18 cellular contexts compared by ENCODE assay signal in genomic region chr22:19503869-19504268, GRCh38. TPM values are rescaled to one million over a fixed set of nuclear protein-coding genes. Genes with fewer than 3 reads are reported as not detected.
A peak's percentile ranks its signal among the peaks of the same experiment; 100 is the strongest.
DNase-seq lines count a peak whose midpoint lies in the region; ATAC-seq, FAIRE-seq and TF ChIP-seq lines count a peak whose summit lies in the region.
"Had no signal": no experiment of that assay in that cellular context is flagged by ENCODE, and none has a peak within 500 bp of the region (broad histone marks: within the 10 kb centered on the region; RNA-seq: fewer than 3 reads in every experiment).

No MANE protein-coding gene starts in this region.

- no peaks in the 10 kb centered on the region for H3K79me2 ChIP-seq in HepG2 (ENCODE audit: insufficient read depth, low read length)

- 71% methylated on average over 3 of the region's 9 CpGs for WGBS in HepG2 (ENCODE audit: low lambda C conversion rate)
- 93% methylated on average over 3 of the region's 9 CpGs for WGBS in right lobe of liver (ENCODE audit: insufficient coverage, low coverage, low lambda C conversion rate, missing lambda C conversion rate)

- CTCF ChIA-PET in HepG2 (lab: Yijun Ruan, JAX; ENCODE audit: low intra/inter-chr PET ratio, low total read pairs), result no interaction called here
- CTCF ChIA-PET in CD8-positive, alpha-beta memory T cell (lab: Charles Lee), result no interaction called here

- TF ChIP-seq EP300 in HepG2 (IDR thresholded peaks at IDR 0.05; ENCODE audit: low read depth in 2 of 2, low read length in 2 of 2), result no peak
- TF ChIP-seq EP300 in HepG2 (CRISPR knock-in tag; IDR thresholded peaks at IDR 0.05; ENCODE audit: borderline replicate concordance), result no peak

- H3K9ac ChIP-seq in HepG2 (ENCODE audit: insufficient read depth, low read depth, low read length), result no peak overlapping the region
- H3K9ac ChIP-seq: GM23248 had no signal

- no peaks in the 10 kb centered on the region for H3K27me3 Mint-ChIP-seq in CD8-positive, alpha-beta memory T cell
- H3K27me3 Mint-ChIP-seq: natural killer cell treated with Interleukin-12 subunit alpha and Interleukin-12 subunit beta and Interleukin-15 and Interleukin-18, amount 100 ng/mL, for 72 hours had no signal

- H3K9me3 ChIP-seq in HepG2 (ENCODE audit: low read length) (no peaks in the 10 kb centered on the region), right lobe of liver (no peaks in the 10 kb centered on the region)
- H3K9me3 ChIP-seq in CD8-positive, alpha-beta memory T cell (ENCODE audit: low read length), result no peaks in the 10 kb centered on the region
- H3K9me3 ChIP-seq: suprapubic skin had no signal

- TF ChIP-seq RAD21 in HepG2 (CRISPR knock-in tag; IDR thresholded peaks at IDR 0.05), result no peak

- no peak overlapping the region for H3K27ac Mint-ChIP-seq in CD8-positive, alpha-beta memory T cell
- H3K27ac Mint-ChIP-seq: natural killer cell treated with Interleukin-12 subunit alpha and Interleukin-12 subunit beta and Interleukin-15 and Interleukin-18, amount 100 ng/mL, for 72 hours had no signal

- no peaks in the 10 kb centered on the region for H3K9me3 Mint-ChIP-seq in CD8-positive, alpha-beta memory T cell
- H3K9me3 Mint-ChIP-seq: natural killer cell treated with Interleukin-12 subunit alpha and Interleukin-12 subunit beta and Interleukin-15 and Interleukin-18, amount 100 ng/mL, for 72 hours had no signal

- TF ChIP-seq CTCF in HepG2 (CRISPR knock-in tag; IDR thresholded peaks at IDR 0.05), result no peak
- no peak for TF ChIP-seq CTCF in right lobe of liver (IDR thresholded peaks at IDR 0.05)
- peak; percentile 1 for TF ChIP-seq CTCF in cardiac fibroblast (IDR thresholded peaks at IDR 0.05; ENCODE audit: low read depth, low read length)

- POLR2A ChIA-PET in HepG2 (lab: Yijun Ruan, JAX), result no interaction called here
- POLR2A ChIA-PET in CD8-positive, alpha-beta memory T cell (lab: Charles Lee), result no interaction called here

- H3K27me3 ChIP-seq in HepG2 (ENCODE audit: control insufficient read depth in 1 of 2, insufficient read depth in 2 of 2, low read length in 2 of 2), result no peaks in the 10 kb centered on the region
- H3K27me3 ChIP-seq in right lobe of liver, result no peaks in the 10 kb centered on the region
- no peaks in the 10 kb centered on the region for H3K27me3 ChIP-seq in CD8-positive, alpha-beta memory T cell (ENCODE audit: insufficient read depth, low read length, poor library complexity, severe bottlenecking)
- H3K27me3 ChIP-seq: cardiac muscle cell, foreskin keratinocyte, suprapubic skin had no signal

- H3K4me1 Mint-ChIP-seq in CD8-positive, alpha-beta memory T cell, result peaks cover 10 to 16% (median 10%) of the 10 kb centered on the region in 3 donors

- no peak overlapping the region for H3K4me3 Mint-ChIP-seq in CD8-positive, alpha-beta memory T cell
- H3K4me3 Mint-ChIP-seq: natural killer cell treated with Interleukin-12 subunit alpha and Interleukin-12 subunit beta and Interleukin-15 and Interleukin-18, amount 100 ng/mL, for 72 hours had no signal

- DNase-seq in HepG2 (ENCODE audit: low spot score) (no peak), right lobe of liver (no peak), cardiac fibroblast (ENCODE audit: low read depth in 2 of 2) (no peak), anterior cingulate cortex (lab: John Stamatoyannopoulos, UW) (no peak)
- DNase-seq in CD8-positive, alpha-beta memory T cell, result no peak
- DNase-seq: activated CD4-positive, alpha-beta T cell treated with anti-CD3 and anti-CD28 coated beads, Interleukin-2, amount 50 U/mL, for 1 hour; activated gamma-delta T cell treated with Interleukin-2 at 50 U/mL for 16 hours; DMS153; foreskin keratinocyte; GM23248; NCI-H1105; retina had no signal

- H3K4me1 ChIP-seq in HepG2 (ENCODE audit: insufficient read depth, low read length), result no peaks in the 10 kb centered on the region
- H3K4me1 ChIP-seq in right lobe of liver, result no peaks in the 10 kb centered on the region
- peaks cover 13% of the 10 kb centered on the region for H3K4me1 ChIP-seq in CD8-positive, alpha-beta memory T cell (ENCODE audit: insufficient read depth, low read length)
- H3K4me1 ChIP-seq: foreskin keratinocyte, suprapubic skin had no signal

- intact Hi-C loops in HepG2 (cut with micrococcal nuclease; ENCODE audit: unreplicated experiment), result no loop called here
- intact Hi-C loops in right lobe of liver (cut with DNase I), result no loop called here

- H3K4me3 ChIP-seq in HepG2 (replicated peaks in 1 of 3; ENCODE audit: insufficient read depth in 1 of 3, low read depth in 2 of 3, low read length in 3 of 3) (no peak overlapping the region), right lobe of liver (no peak overlapping the region), cardiac fibroblast (replicated peaks in 1 of 2; ENCODE audit: low read depth in 2 of 2, low read length in 2 of 2) (no peak overlapping the region)
- no peak overlapping the region for H3K4me3 ChIP-seq in CD8-positive, alpha-beta memory T cell (ENCODE audit: low read length)
- H3K4me3 ChIP-seq: cardiac muscle cell, GM23248, lung, suprapubic skin had no signal

- in situ Hi-C loops in HepG2 (cut with HindIII; ENCODE audit: extremely low pct_ligation_motif_present, low pct_unique_long_range_greater_than_20kb), result no loop called here

- no peak overlapping the region for H3K27ac ChIP-seq in HepG2 (ENCODE audit: extremely low read length, insufficient read depth, low read length)
- no peak overlapping the region for H3K27ac ChIP-seq in right lobe of liver
- H3K27ac ChIP-seq in CD8-positive, alpha-beta memory T cell (ENCODE audit: low read depth, low read length), result no peak overlapping the region
- H3K27ac ChIP-seq: cardiac muscle cell, foreskin keratinocyte, GM23248, suprapubic skin had no signal

- ATAC-seq in HepG2 (peak; percentile 67), right lobe of liver (no peak), GM19467 (IDR thresholded peaks at IDR 0.05; ENCODE audit: unreplicated experiment) (no peak)
- ATAC-seq: foreskin keratinocyte; natural killer cell treated with Interleukin-12 subunit alpha and Interleukin-12 subunit beta and Interleukin-15 and Interleukin-18, amount 100 ng/mL, for 72 hours had no signal

- H3K36me3 Mint-ChIP-seq in CD8-positive, alpha-beta memory T cell, result no peaks in the 10 kb centered on the region
- H3K36me3 Mint-ChIP-seq: natural killer cell treated with Interleukin-12 subunit alpha and Interleukin-12 subunit beta and Interleukin-15 and Interleukin-18, amount 100 ng/mL, for 72 hours had no signal

- H4K20me1 ChIP-seq in HepG2 (ENCODE audit: insufficient read depth, low read length), result no peaks in the 10 kb centered on the region

- FAIRE-seq in HepG2 (lab: Jason Lieb, UNC), result no peak
- FAIRE-seq: endometrium had no signal

- H3K36me3 ChIP-seq in HepG2 (replicated peaks in 1 of 2; ENCODE audit: control insufficient read depth in 1 of 2, insufficient read depth in 2 of 2, low read length in 2 of 2) (peaks cover 3 to 30% of the 10 kb centered on the region in 2 experiments), right lobe of liver (no peaks in the 10 kb centered on the region)
- no peaks in the 10 kb centered on the region for H3K36me3 ChIP-seq in CD8-positive, alpha-beta memory T cell (ENCODE audit: insufficient read depth, low read length)
- H3K36me3 ChIP-seq: cardiac muscle cell, suprapubic skin had no signal

- H3K4me2 ChIP-seq in HepG2 (ENCODE audit: low read depth, low read length), result no peak overlapping the region

- no peak overlapping the region for H2AFZ ChIP-seq in HepG2 (ENCODE audit: low read length)
- H2AFZ ChIP-seq: GM23248 had no signal

- TF ChIP-seq POLR2A in HepG2 (IDR thresholded peaks at IDR 0.05; ENCODE audit: insufficient read depth in 1 of 2, low read depth in 2 of 2, low read length in 2 of 2) (no peak), right lobe of liver (IDR thresholded peaks at IDR 0.05) (no peak)

- no TSS peak for BruUV-seq in HepG2 (replicated peaks; lab: Mats Ljungman, UMichigan)

RNA-seq across cellular contexts. Expression of gene CLDN5, which starts 20.3 kb away (rescaled TPM):
- total RNA-seq in HepG2 (2016; rRNA removed; fragmentation: Illumina TruSeq; extraction: Trizol) (not detected in 2 replicates), right lobe of liver (10 to 100 TPM in 2 of 6 experiments, 1 to 10 TPM in 4; 4.4 to 12.1 (median 5.7) TPM)
- not detected in 2 replicates for total RNA-seq in HepG2 (2016; cell fraction: cytosol; rRNA removed; fragmentation: Illumina TruSeq; extraction: Trizol; ENCODE audit: low read depth)
- not detected in 2 replicates for total RNA-seq in HepG2 (2016; cell fraction: insoluble cytoplasmic fraction; rRNA removed; fragmentation: Illumina TruSeq; extraction: Trizol)
- not detected in 2 replicates for total RNA-seq in HepG2 (2016; cell fraction: membrane; rRNA removed; fragmentation: Illumina TruSeq; extraction: Trizol)
- total RNA-seq in HepG2 (2016; cell fraction: nucleus; rRNA removed; fragmentation: Illumina TruSeq; extraction: Trizol), result not detected in 2 replicates
- polyA plus RNA-seq in HepG2 (2011; rRNA removed), result not detected in 2 replicates
- polyA plus RNA-seq in HepG2 (2011; cell fraction: cytosol; rRNA removed), result 0.04 TPM in 1 of 2 replicates, not detected in the other
- polyA plus RNA-seq in HepG2 (2011; cell fraction: nucleus; rRNA removed), result not detected in 2 replicates
- not detected in 2 replicates for polyA plus RNA-seq in HepG2 (2012)
- not detected in 2 replicates for polyA plus RNA-seq in HepG2 (2016; cell fraction: cytosol; fragmentation: Illumina TruSeq; extraction: Trizol; ENCODE audit: low read depth)
- polyA plus RNA-seq in HepG2 (2016; cell fraction: insoluble cytoplasmic fraction; fragmentation: Illumina TruSeq; extraction: Trizol; ENCODE audit: low read depth), result not detected in 2 replicates
- polyA plus RNA-seq in HepG2 (2016; cell fraction: membrane; fragmentation: Illumina TruSeq; extraction: Trizol; ENCODE audit: low read depth), result not detected in 2 replicates
- polyA plus RNA-seq in HepG2 (2016; cell fraction: nucleus; fragmentation: Illumina TruSeq; extraction: Trizol; ENCODE audit: insufficient read depth, low read depth), result not detected in 2 replicates
- not detected in 2 replicates for polyA minus RNA-seq in HepG2 (2011; rRNA and poly(A)+ RNA removed; ENCODE audit: low replicate concordance)
- not detected in 2 replicates for polyA minus RNA-seq in HepG2 (2011; cell fraction: cytosol; rRNA and poly(A)+ RNA removed)
- polyA minus RNA-seq in HepG2 (2011; cell fraction: nucleus; rRNA and poly(A)+ RNA removed), result not detected in 2 replicates
- total RNA-seq in CD8-positive, alpha-beta memory T cell, result not detected
- not detected for polyA plus RNA-seq in CD8-positive, alpha-beta memory T cell
- total RNA-seq: foreskin keratinocyte; GM23248; natural killer cell treated with Interleukin-12 subunit alpha and Interleukin-12 subunit beta and Interleukin-15 and Interleukin-18, amount 100 ng/mL, for 72 hours had no signal
- polyA plus RNA-seq: foreskin keratinocyte, GM23248 had no signal

RNA-seq across cellular contexts. Expression of gene CDC45, which starts 24.1 kb away (rescaled TPM):
- total RNA-seq in HepG2 (2016; rRNA removed; fragmentation: Illumina TruSeq; extraction: Trizol), result 34.8 and 36.3 TPM in 2 replicates
- total RNA-seq in HepG2 (2016; cell fraction: cytosol; rRNA removed; fragmentation: Illumina TruSeq; extraction: Trizol; ENCODE audit: low read depth), result 5.0 and 6.1 TPM in 2 replicates
- total RNA-seq in HepG2 (2016; cell fraction: insoluble cytoplasmic fraction; rRNA removed; fragmentation: Illumina TruSeq; extraction: Trizol), result 31.8 and 36.3 TPM in 2 replicates
- 8.7 and 9.6 TPM in 2 replicates for total RNA-seq in HepG2 (2016; cell fraction: membrane; rRNA removed; fragmentation: Illumina TruSeq; extraction: Trizol)
- 33.9 and 34.5 TPM in 2 replicates for total RNA-seq in HepG2 (2016; cell fraction: nucleus; rRNA removed; fragmentation: Illumina TruSeq; extraction: Trizol)
- polyA plus RNA-seq in HepG2 (2011; rRNA removed), result 11.0 and 14.4 TPM in 2 replicates
- 9.7 and 11.5 TPM in 2 replicates for polyA plus RNA-seq in HepG2 (2011; cell fraction: cytosol; rRNA removed)
- polyA plus RNA-seq in HepG2 (2011; cell fraction: nucleus; rRNA removed), result 21.8 and 33.5 TPM in 2 replicates
- 4.7 and 9.8 TPM in 2 replicates for polyA plus RNA-seq in HepG2 (2012)
- 4.3 and 4.5 TPM in 2 replicates for polyA plus RNA-seq in HepG2 (2016; cell fraction: cytosol; fragmentation: Illumina TruSeq; extraction: Trizol; ENCODE audit: low read depth)
- 29.4 and 30.1 TPM in 2 replicates for polyA plus RNA-seq in HepG2 (2016; cell fraction: insoluble cytoplasmic fraction; fragmentation: Illumina TruSeq; extraction: Trizol; ENCODE audit: low read depth)
- polyA plus RNA-seq in HepG2 (2016; cell fraction: membrane; fragmentation: Illumina TruSeq; extraction: Trizol; ENCODE audit: low read depth), result 6.4 and 6.7 TPM in 2 replicates
- polyA plus RNA-seq in HepG2 (2016; cell fraction: nucleus; fragmentation: Illumina TruSeq; extraction: Trizol; ENCODE audit: insufficient read depth, low read depth), result 69.2 and 76.1 TPM in 2 replicates
- 15.8 and 70.6 TPM in 2 replicates for polyA minus RNA-seq in HepG2 (2011; rRNA and poly(A)+ RNA removed; ENCODE audit: low replicate concordance)
- polyA minus RNA-seq in HepG2 (2011; cell fraction: cytosol; rRNA and poly(A)+ RNA removed), result 4.4 and 6.0 TPM in 2 replicates
- polyA minus RNA-seq in HepG2 (2011; cell fraction: nucleus; rRNA and poly(A)+ RNA removed), result 15.7 and 19.4 TPM in 2 replicates
- total RNA-seq in right lobe of liver, result 1 to 10 TPM in 2 of 6 experiments, under 1 TPM in 3, not detected in 1; 0.39 to 4.2 (median 0.56) TPM
- total RNA-seq in CD8-positive, alpha-beta memory T cell, result 100 to 1,000 TPM in 1 of 2 experiments, 10 to 100 TPM in 1; 99.0 to 101 TPM
- 0.17 TPM for polyA plus RNA-seq in CD8-positive, alpha-beta memory T cell

RNA-seq across cellular contexts. Expression of gene UFD1, which starts 24.9 kb away (rescaled TPM):
- total RNA-seq in HepG2 (2016; rRNA removed; fragmentation: Illumina TruSeq; extraction: Trizol), result 51.1 and 58.2 TPM in 2 replicates
- total RNA-seq in HepG2 (2016; cell fraction: cytosol; rRNA removed; fragmentation: Illumina TruSeq; extraction: Trizol; ENCODE audit: low read depth), result 23.2 and 32.3 TPM in 2 replicates
- 55.2 and 58.4 TPM in 2 replicates for total RNA-seq in HepG2 (2016; cell fraction: insoluble cytoplasmic fraction; rRNA removed; fragmentation: Illumina TruSeq; extraction: Trizol)
- total RNA-seq in HepG2 (2016; cell fraction: membrane; rRNA removed; fragmentation: Illumina TruSeq; extraction: Trizol), result 29.0 and 30.3 TPM in 2 replicates
- total RNA-seq in HepG2 (2016; cell fraction: nucleus; rRNA removed; fragmentation: Illumina TruSeq; extraction: Trizol), result 29.6 and 37.6 TPM in 2 replicates
- polyA plus RNA-seq in HepG2 (2011; rRNA removed), result 45.0 and 47.9 TPM in 2 replicates
- polyA plus RNA-seq in HepG2 (2011; cell fraction: cytosol; rRNA removed), result 41.5 and 49.4 TPM in 2 replicates
- polyA plus RNA-seq in HepG2 (2011; cell fraction: nucleus; rRNA removed), result 42.9 and 51.2 TPM in 2 replicates
- polyA plus RNA-seq in HepG2 (2012), result 29.1 and 43.9 TPM in 2 replicates
- 54.2 and 76.9 TPM in 2 replicates for polyA plus RNA-seq in HepG2 (2016; cell fraction: cytosol; fragmentation: Illumina TruSeq; extraction: Trizol; ENCODE audit: low read depth)
- 87.5 and 96.2 TPM in 2 replicates for polyA plus RNA-seq in HepG2 (2016; cell fraction: insoluble cytoplasmic fraction; fragmentation: Illumina TruSeq; extraction: Trizol; ENCODE audit: low read depth)
- polyA plus RNA-seq in HepG2 (2016; cell fraction: membrane; fragmentation: Illumina TruSeq; extraction: Trizol; ENCODE audit: low read depth), result 46.8 and 50.4 TPM in 2 replicates
- polyA plus RNA-seq in HepG2 (2016; cell fraction: nucleus; fragmentation: Illumina TruSeq; extraction: Trizol; ENCODE audit: insufficient read depth, low read depth), result 73.9 and 75.5 TPM in 2 replicates
- polyA minus RNA-seq in HepG2 (2011; rRNA and poly(A)+ RNA removed; ENCODE audit: low replicate concordance), result 41.3 and 201 TPM in 2 replicates
- 13.8 and 14.2 TPM in 2 replicates for polyA minus RNA-seq in HepG2 (2011; cell fraction: cytosol; rRNA and poly(A)+ RNA removed)
- 32.1 and 32.2 TPM in 2 replicates for polyA minus RNA-seq in HepG2 (2011; cell fraction: nucleus; rRNA and poly(A)+ RNA removed)
- total RNA-seq in right lobe of liver, result 10 to 100 TPM; 26.8 to 43.7 (median 32.1) TPM
- 10 to 100 TPM; 87.3 to 88.8 TPM for total RNA-seq in CD8-positive, alpha-beta memory T cell
- polyA plus RNA-seq in CD8-positive, alpha-beta memory T cell, result 82.7 TPM

RNA-seq across cellular contexts. Expression of gene C22orf39, which starts 56.4 kb away (rescaled TPM):
- total RNA-seq in HepG2 (2016; rRNA removed; fragmentation: Illumina TruSeq; extraction: Trizol) (26.4 and 31.5 TPM in 2 replicates), right lobe of liver (10 to 100 TPM in 5 of 6 experiments, 1 to 10 TPM in 1; 9.8 to 15.7 (median 12.5) TPM)
- total RNA-seq in HepG2 (2016; cell fraction: cytosol; rRNA removed; fragmentation: Illumina TruSeq; extraction: Trizol; ENCODE audit: low read depth), result 19.2 and 24.5 TPM in 2 replicates
- 27.8 and 30.9 TPM in 2 replicates for total RNA-seq in HepG2 (2016; cell fraction: insoluble cytoplasmic fraction; rRNA removed; fragmentation: Illumina TruSeq; extraction: Trizol)
- 35.7 and 36.0 TPM in 2 replicates for total RNA-seq in HepG2 (2016; cell fraction: membrane; rRNA removed; fragmentation: Illumina TruSeq; extraction: Trizol)
- 13.4 and 13.8 TPM in 2 replicates for total RNA-seq in HepG2 (2016; cell fraction: nucleus; rRNA removed; fragmentation: Illumina TruSeq; extraction: Trizol)
- polyA plus RNA-seq in HepG2 (2011; rRNA removed), result 23.4 and 27.8 TPM in 2 replicates
- 27.6 and 28.2 TPM in 2 replicates for polyA plus RNA-seq in HepG2 (2011; cell fraction: cytosol; rRNA removed)
- polyA plus RNA-seq in HepG2 (2011; cell fraction: nucleus; rRNA removed), result 12.1 and 16.9 TPM in 2 replicates
- polyA plus RNA-seq in HepG2 (2012), result 23.3 and 26.0 TPM in 2 replicates
- polyA plus RNA-seq in HepG2 (2016; cell fraction: cytosol; fragmentation: Illumina TruSeq; extraction: Trizol; ENCODE audit: low read depth), result 21.4 and 27.7 TPM in 2 replicates
- 35.6 and 37.2 TPM in 2 replicates for polyA plus RNA-seq in HepG2 (2016; cell fraction: insoluble cytoplasmic fraction; fragmentation: Illumina TruSeq; extraction: Trizol; ENCODE audit: low read depth)
- 32.9 and 37.0 TPM in 2 replicates for polyA plus RNA-seq in HepG2 (2016; cell fraction: membrane; fragmentation: Illumina TruSeq; extraction: Trizol; ENCODE audit: low read depth)
- polyA plus RNA-seq in HepG2 (2016; cell fraction: nucleus; fragmentation: Illumina TruSeq; extraction: Trizol; ENCODE audit: insufficient read depth, low read depth), result 23.0 and 28.6 TPM in 2 replicates
- 31.0 and 68.1 TPM in 2 replicates for polyA minus RNA-seq in HepG2 (2011; rRNA and poly(A)+ RNA removed; ENCODE audit: low replicate concordance)
- polyA minus RNA-seq in HepG2 (2011; cell fraction: cytosol; rRNA and poly(A)+ RNA removed), result 13.9 and 22.2 TPM in 2 replicates
- 15.3 and 16.1 TPM in 2 replicates for polyA minus RNA-seq in HepG2 (2011; cell fraction: nucleus; rRNA and poly(A)+ RNA removed)
- total RNA-seq in CD8-positive, alpha-beta memory T cell, result 10 to 100 TPM; 24.4 to 27.7 TPM
- 59.9 TPM for polyA plus RNA-seq in CD8-positive, alpha-beta memory T cell
